Comparison of ENCODE assay signal across 5 cellular contexts in genomic region chr12:114614040-114614439, GRCh38.
TF ChIP-seq lines count a peak whose summit lies in the region.

No MANE protein-coding gene starts in this region.

TF ChIP-seq in SK-N-SH treated with all-trans-retinoic acid at 6 μM for 48 hours, 23 proteins besides CTCF, POLR2A, EP300 and RAD21:
- TF ChIP-seq CSDC2 (CRISPR knock-in tag; IDR thresholded peaks at IDR 0.05) (no peak), TOX (CRISPR knock-in tag; IDR thresholded peaks at IDR 0.05; ENCODE audit: borderline replicate concordance) (no peak), ISL1 (CRISPR knock-in tag; IDR thresholded peaks at IDR 0.05) (no peak), PPARA (CRISPR knock-in tag; IDR thresholded peaks at IDR 0.05; ENCODE audit: borderline replicate concordance) (no peak), ZNF70 (CRISPR knock-in tag; IDR thresholded peaks at IDR 0.05) (no peak), ZNF8 (CRISPR knock-in tag; IDR thresholded peaks at IDR 0.05) (peak; percentile 96), RARB (CRISPR knock-in tag; IDR thresholded peaks at IDR 0.05) (no peak)

TF ChIP-seq in SK-N-SH, 30 proteins besides CTCF, POLR2A, EP300 and RAD21 (continues in another document):
- TF ChIP-seq CHD2 (IDR thresholded peaks at IDR 0.05; ENCODE audit: low read length, partially characterized antibody): no peak
- TF ChIP-seq FOSL2 (IDR thresholded peaks at IDR 0.05; ENCODE audit: borderline replicate concordance, low read depth): no peak
- no peak for TF ChIP-seq POLR2AphosphoS5 (IDR thresholded peaks at IDR 0.05; ENCODE audit: low read depth, low read length)
- TF ChIP-seq, protein P1, sequence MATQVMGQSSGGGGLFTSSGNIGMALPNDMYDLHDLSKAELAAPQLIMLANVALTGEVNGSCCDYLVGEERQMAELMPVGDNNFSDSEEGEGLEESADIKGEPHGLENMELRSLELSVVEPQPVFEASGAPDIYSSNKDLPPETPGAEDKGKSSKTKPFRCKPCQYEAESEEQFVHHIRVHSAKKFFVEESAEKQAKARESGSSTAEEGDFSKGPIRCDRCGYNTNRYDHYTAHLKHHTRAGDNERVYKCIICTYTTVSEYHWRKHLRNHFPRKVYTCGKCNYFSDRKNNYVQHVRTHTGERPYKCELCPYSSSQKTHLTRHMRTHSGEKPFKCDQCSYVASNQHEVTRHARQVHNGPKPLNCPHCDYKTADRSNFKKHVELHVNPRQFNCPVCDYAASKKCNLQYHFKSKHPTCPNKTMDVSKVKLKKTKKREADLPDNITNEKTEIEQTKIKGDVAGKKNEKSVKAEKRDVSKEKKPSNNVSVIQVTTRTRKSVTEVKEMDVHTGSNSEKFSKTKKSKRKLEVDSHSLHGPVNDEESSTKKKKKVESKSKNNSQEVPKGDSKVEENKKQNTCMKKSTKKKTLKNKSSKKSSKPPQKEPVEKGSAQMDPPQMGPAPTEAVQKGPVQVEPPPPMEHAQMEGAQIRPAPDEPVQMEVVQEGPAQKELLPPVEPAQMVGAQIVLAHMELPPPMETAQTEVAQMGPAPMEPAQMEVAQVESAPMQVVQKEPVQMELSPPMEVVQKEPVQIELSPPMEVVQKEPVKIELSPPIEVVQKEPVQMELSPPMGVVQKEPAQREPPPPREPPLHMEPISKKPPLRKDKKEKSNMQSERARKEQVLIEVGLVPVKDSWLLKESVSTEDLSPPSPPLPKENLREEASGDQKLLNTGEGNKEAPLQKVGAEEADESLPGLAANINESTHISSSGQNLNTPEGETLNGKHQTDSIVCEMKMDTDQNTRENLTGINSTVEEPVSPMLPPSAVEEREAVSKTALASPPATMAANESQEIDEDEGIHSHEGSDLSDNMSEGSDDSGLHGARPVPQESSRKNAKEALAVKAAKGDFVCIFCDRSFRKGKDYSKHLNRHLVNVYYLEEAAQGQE (IDR thresholded peaks at IDR 0.05; ENCODE audit: low read depth, low read length): no peak
- no peak for TF ChIP-seq USF1 (IDR thresholded peaks at IDR 0.05; ENCODE audit: borderline replicate concordance, low read depth)
- no peak for TF ChIP-seq IRF3 (IDR thresholded peaks at IDR 0.05; ENCODE audit: low read depth, low read length)

TF ChIP-seq in A549, 52 proteins besides CTCF, POLR2A, EP300 and RAD21:
- no peak for TF ChIP-seq GATA3 (IDR thresholded peaks at IDR 0.05; ENCODE audit: borderline replicate concordance)
- TF ChIP-seq KDM1A (IDR thresholded peaks at IDR 0.05; ENCODE audit: low read depth): peak; percentile 93
- peak; percentile 87; the same call in 1 of the 2 replicates for TF ChIP-seq HDAC2 (IDR thresholded peaks at IDR 0.05)
- TF ChIP-seq RNF2 (IDR thresholded peaks at IDR 0.05; ENCODE audit: borderline replicate concordance, low read depth): no peak

TF ChIP-seq in K562, 482 proteins besides CTCF, POLR2A, EP300 and RAD21:
- TF ChIP-seq CC2D1A (IDR thresholded peaks at IDR 0.05) (no peak), CCAR2 (IDR thresholded peaks at IDR 0.05; ENCODE audit: low read depth, low read length) (no peak), FIP1L1 (IDR thresholded peaks at IDR 0.05; ENCODE audit: low read depth, low read length, poor library complexity, severe bottlenecking) (no peak), NFRKB (IDR thresholded peaks at IDR 0.05; ENCODE audit: low read depth) (no peak), C11orf30 (IDR thresholded peaks at IDR 0.05; ENCODE audit: low read depth) (no peak), BCOR (IDR thresholded peaks at IDR 0.05) (peak; percentile 62; the same call in 1 of the 2 replicates), RBM25 (IDR thresholded peaks at IDR 0.05; ENCODE audit: low read depth, low read length, severe bottlenecking) (peak; percentile 49), ZNF146 (CRISPR knock-in tag; IDR thresholded peaks at IDR 0.05; ENCODE audit: unreplicated experiment) (peak; percentile 79), ARID4B (CRISPR knock-in tag; IDR thresholded peaks at IDR 0.05) (no peak), KDM1A (IDR thresholded peaks at IDR 0.05) (0 out of 4 replicates have a peak, but pooled peaks of 1 of the 2 experiments have one; percentile 32), ZNF121 (CRISPR knock-in tag; conservative IDR thresholded peaks at IDR 0.05) (no peak)
TF ChIP-seq in K562: peak in this region for 4.

TF ChIP-seq in H1, 55 proteins besides CTCF, POLR2A, EP300 and RAD21:
- no peak for TF ChIP-seq ATF2 (IDR thresholded peaks at IDR 0.05; ENCODE audit: low read length)
- TF ChIP-seq KDM1A (IDR thresholded peaks at IDR 0.05; ENCODE audit: borderline replicate concordance, low read length): peak; percentile 80; the same call in 1 of the 2 replicates
TF ChIP-seq in H1: peak in this region for 1.
